Comparison of ENCODE assay signal across 26 cellular contexts in the genomic region with DNA sequence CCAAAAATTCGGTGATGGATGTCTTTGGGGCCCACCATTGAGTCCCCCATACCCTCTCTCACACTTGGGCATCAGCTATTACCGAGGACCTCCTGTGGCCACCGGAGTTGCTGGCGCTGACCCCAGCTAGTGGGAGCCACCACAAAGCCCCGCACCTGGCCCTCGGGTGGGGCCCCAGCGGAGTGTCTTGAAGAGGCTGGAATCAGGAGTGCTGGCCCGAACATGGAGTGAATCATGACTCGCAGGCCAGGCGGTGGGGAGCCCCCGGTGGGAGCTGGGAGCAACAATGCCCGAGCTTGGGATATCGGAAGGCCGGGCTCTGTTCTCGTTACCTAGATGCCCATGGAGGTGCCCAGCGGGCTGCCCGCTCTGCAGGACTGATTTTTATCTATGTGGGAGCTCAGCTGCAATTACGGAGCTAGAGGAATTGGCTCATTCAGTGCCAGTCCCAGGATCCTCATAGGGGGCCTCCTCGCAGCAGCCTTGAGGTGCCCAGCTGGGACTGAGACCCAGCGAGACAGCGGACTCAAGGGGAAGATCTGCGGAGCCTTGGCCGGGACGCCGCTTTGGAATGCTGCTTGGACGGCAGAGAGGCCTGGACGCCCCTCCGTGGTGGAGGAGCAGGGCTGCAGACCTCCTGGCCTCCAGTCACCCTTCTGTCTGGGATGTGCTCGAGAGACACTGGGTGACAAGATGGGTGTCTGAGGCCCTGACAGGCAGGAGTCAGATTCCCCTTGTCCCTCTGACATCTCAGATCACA.
DNase-seq lines count a peak whose midpoint lies in the region; ATAC-seq and TF ChIP-seq lines count a peak whose summit lies in the region.
"Had no signal": no experiment of that assay in that cellular context is flagged by ENCODE, and none has a peak within 500 bp of the region (broad histone marks: within the 10 kb centered on the region; RNA-seq: fewer than 3 reads in every experiment).

No MANE protein-coding gene starts in this region.

- H3K36me3 ChIP-seq in BLaER1 = peaks cover 88% of the 10 kb centered on the region

- TF ChIP-seq CTCF in osteocyte (IDR thresholded peaks at IDR 0.05) = no peak

- H3K27ac ChIP-seq in BLaER1 (no peak overlapping the region), right cardiac atrium (ENCODE audit: low read length) (no peak overlapping the region)
- H3K27ac ChIP-seq: body of pancreas, foreskin keratinocyte, KMS-11, SJSA1 had no signal

- no peak overlapping the region for H3K4me3 Mint-ChIP-seq in IgD-negative memory B cell
- no peak overlapping the region for H3K4me3 Mint-ChIP-seq in osteocyte (ENCODE audit: unreplicated experiment)
- H3K4me3 Mint-ChIP-seq: activated CD4-positive, alpha-beta T cell treated with anti-CD3 and anti-CD28 coated beads for 36 hours; immature natural killer cell had no signal

- peak overlapping the region; percentile 78; the same call in 1 of the 2 replicates for H3K4me2 ChIP-seq in BLaER1
- H3K4me2 ChIP-seq: KMS-11 had no signal

- H3K27me3 ChIP-seq in BLaER1 (no peaks in the 10 kb centered on the region), right cardiac atrium (ENCODE audit: control insufficient read depth, insufficient read depth) (no peaks in the 10 kb centered on the region)
- H3K27me3 ChIP-seq: body of pancreas, foreskin keratinocyte, SJSA1 had no signal

- peaks cover 39% of the 10 kb centered on the region for H3K4me1 ChIP-seq in BLaER1
- H3K4me1 ChIP-seq in right cardiac atrium (ENCODE audit: control insufficient read depth, insufficient read depth, low read length) = peaks cover 2% of the 10 kb centered on the region
- H3K4me1 ChIP-seq: body of pancreas had no signal

- whole genome bisulfite sequencing in right cardiac atrium = 87% methylated on average over 29 of the region's 29 CpGs

- intact Hi-C loops in right cardiac atrium (cut with DNase I) = no loop called here

- H3K9me3 ChIP-seq in BLaER1 = no peaks in the 10 kb centered on the region
- H3K9me3 ChIP-seq in right cardiac atrium (ENCODE audit: control insufficient read depth, low read length) = no peaks in the 10 kb centered on the region
- H3K9me3 ChIP-seq: body of pancreas, SJSA1, thoracic aorta had no signal

- H3K4me1 Mint-ChIP-seq in IgD-negative memory B cell (no peaks in the 10 kb centered on the region), osteocyte (ENCODE audit: unreplicated experiment) (peaks cover 39% of the 10 kb centered on the region)
- H3K4me1 Mint-ChIP-seq: activated CD4-positive, alpha-beta T cell treated with anti-CD3 and anti-CD28 coated beads for 36 hours; immature natural killer cell had no signal

- H3K27me3 Mint-ChIP-seq in IgD-negative memory B cell (no peaks in the 10 kb centered on the region), osteocyte (ENCODE audit: unreplicated experiment) (no peaks in the 10 kb centered on the region)
- H3K27me3 Mint-ChIP-seq: activated CD4-positive, alpha-beta T cell treated with anti-CD3 and anti-CD28 coated beads for 36 hours had no signal

- H3K36me3 Mint-ChIP-seq in IgD-negative memory B cell (no peaks in the 10 kb centered on the region), osteocyte (ENCODE audit: unreplicated experiment) (peaks cover 23% of the 10 kb centered on the region)

- H3K27ac Mint-ChIP-seq in IgD-negative memory B cell (peak overlapping the region in 2 of 3 donors; percentile 53 to 60), osteocyte (ENCODE audit: unreplicated experiment) (peak overlapping the region; percentile 95)
- H3K27ac Mint-ChIP-seq: activated CD4-positive, alpha-beta T cell treated with anti-CD3 and anti-CD28 coated beads for 36 hours had no signal

- ATAC-seq in right cardiac atrium (no peak), HG03460 (IDR thresholded peaks at IDR 0.05; ENCODE audit: unreplicated experiment) (no peak)
- ATAC-seq: activated CD4-positive, alpha-beta T cell treated with anti-CD3 and anti-CD28 coated beads for 36 hours; body of pancreas; foreskin keratinocyte; stimulated activated naive CD8-positive, alpha-beta T cell treated with anti-CD3 and anti-CD28 coated beads, Interleukin-15, Interleukin-2, amounts not matched to agents 100 U/mL and 50 U/mL, for 24 hours had no signal

- DNase-seq in right cardiac atrium (peak; percentile 7 to 61 (median 40)), osteocyte (ENCODE audit: extremely low spot score, unreplicated experiment) (no peak), NCI-H1436 (lab: John Stamatoyannopoulos, UW) (no peak)
- no peak for DNase-seq in stimulated activated CD4-positive, alpha-beta T cell treated with anti-CD3 and anti-CD28 coated beads, Interleukin-1b, Interleukin-23, amount 100 ng/mL, for 48 hours
- DNase-seq in activated CD4-positive, CD25-positive, alpha-beta regulatory T cell treated with anti-CD3 and anti-CD28 coated beads, Interleukin-2, amount 50 U/mL, for 72 hours = no peak
- DNase-seq: ACHN; activated CD4-positive, alpha-beta T cell treated with anti-CD3 and anti-CD28 coated beads for 36 hours; activated CD8-positive, alpha-beta memory T cell treated with anti-CD3 and anti-CD28 coated beads for 24 hours; activated T-cell treated with anti-CD3 and anti-CD28 coated beads, Interleukin-2, amount 50 U/mL, for 1 hour; body of pancreas; C1 segment of cervical spinal cord; DND-41; effector CD4-positive, alpha-beta T cell; foreskin keratinocyte; hippocampal formation; immature natural killer cell; NCI-H1417 treated with DMSO at 0.1 percent for 48 hours; stimulated activated CD4-positive, alpha-beta T cell treated with anti-CD3 and anti-CD28 coated beads, Interleukin-4, amount 100 ng/mL, for 24 hours; stimulated activated naive CD8-positive, alpha-beta T cell treated with anti-CD3 and anti-CD28 coated beads, Interleukin-15, Interleukin-2, amounts not matched to agents 100 U/mL and 50 U/mL, for 24 hours; T-helper 1 cell had no signal

- no peaks in the 10 kb centered on the region for H3K9me3 Mint-ChIP-seq in IgD-negative memory B cell
- no peaks in the 10 kb centered on the region for H3K9me3 Mint-ChIP-seq in osteocyte (ENCODE audit: unreplicated experiment)
- H3K9me3 Mint-ChIP-seq: immature natural killer cell had no signal

- H3K4me3 ChIP-seq in BLaER1 = no peak overlapping the region
- no peak overlapping the region for H3K4me3 ChIP-seq in right cardiac atrium (ENCODE audit: low read length)
- H3K4me3 ChIP-seq: body of pancreas, SJSA1, thoracic aorta had no signal

- H3K9ac ChIP-seq in BLaER1 = no peak overlapping the region
- H3K9ac ChIP-seq: KMS-11 had no signal

- H4K20me1 ChIP-seq in BLaER1 = peaks cover 78% of the 10 kb centered on the region

Comparison
In these comparisons a context has a peak if more than half of its experiments do, and no peak if none do; other contexts are left out.
1. DNase-seq: peak in right cardiac atrium (3 of 3); none in osteocyte (single experiment), stimulated activated CD4-positive, alpha-beta T cell treated with anti-CD3 and anti-CD28 coated beads, Interleukin-1b, Interleukin-23, amount 100 ng/mL, for 48 hours (single experiment), NCI-H1436 (single experiment) and activated CD4-positive, CD25-positive, alpha-beta regulatory T cell treated with anti-CD3 and anti-CD28 coated beads, Interleukin-2, amount 50 U/mL, for 72 hours (single experiment).